29 cellular contexts compared by ENCODE assay signal in genomic region chr3:24689353-24689752, GRCh38.
"Had no signal": no experiment of that assay in that cellular context is flagged by ENCODE, and none has a peak within 500 bp of the region (broad histone marks: within the 10 kb centered on the region; RNA-seq: fewer than 3 reads in every experiment).

No MANE protein-coding gene starts in this region.

- H3K27me3 ChIP-seq: gastroesophageal sphincter, heart left ventricle, left lung, ovary, upper lobe of right lung had no signal

- H3K27ac ChIP-seq: heart left ventricle, left lung, ovary, upper lobe of right lung had no signal

- H3K36me3 ChIP-seq: gastroesophageal sphincter, heart left ventricle, left lung, ovary, upper lobe of right lung had no signal

- H3K4me1 ChIP-seq: heart left ventricle, left lung, upper lobe of right lung had no signal

- DNase-seq: activated B cell treated with CpG ODN at 0.5 μM for 24 hours; activated CD4-positive, alpha-beta T cell treated with anti-CD3 and anti-CD28 coated beads, Interleukin-2, amount 50 U/mL, for 1 hour; activated CD8-positive, alpha-beta T cell treated with anti-CD3 and anti-CD28 coated beads for 36 hours; activated gamma-delta T cell treated with Interleukin-2 at 50 U/mL for 16 hours; activated naive CD4-positive, alpha-beta T cell treated with anti-CD3 and anti-CD28 coated beads, Interleukin-2, amount 50 U/mL, for 16 hours; activated T-cell treated with anti-CD3 and anti-CD28 coated beads, Interleukin-2, amount 50 U/mL, for 4 hours; amniotic stem cell; caudate nucleus; heart left ventricle; left lung; midbrain; naive thymus-derived CD4-positive, alpha-beta T cell; ovary; retina; small intestine; stimulated activated CD4-positive, alpha-beta T cell treated with anti-CD3 and anti-CD28 coated beads, Interleukin-1b, Interleukin-23, amount 100 ng/mL, for 48 hours; stimulated activated CD4-positive, alpha-beta T cell treated with anti-CD3 and anti-CD28 coated beads, Interleukin-4, amount 100 ng/mL, for 4 hours; stimulated activated CD8-positive, alpha-beta memory T cell treated with anti-CD3 and anti-CD28 coated beads, Interleukin-4, amount 100 ng/mL, for 48 hours; stimulated activated naive CD8-positive, alpha-beta T cell treated with anti-CD3 and anti-CD28 coated beads, Interleukin-15, amount 100 ng/mL, for 72 hours; substantia nigra; T-helper 2 cell; upper lobe of right lung had no signal

- H3K9me3 ChIP-seq: gastroesophageal sphincter, heart left ventricle, left lung, ovary, upper lobe of right lung had no signal

- ATAC-seq: activated CD8-positive, alpha-beta T cell treated with anti-CD3 and anti-CD28 coated beads for 36 hours; activated T-cell treated with anti-CD3 and anti-CD28 coated beads, Interleukin-2, amount 50 U/mL, for 4 hours; activated T-helper 17 cell treated with anti-CD3 and anti-CD28 coated beads, Interleukin-2, amount 50 U/mL, for 72 hours; gastroesophageal sphincter; heart left ventricle; left lung; naive thymus-derived CD4-positive, alpha-beta T cell; sciatic nerve; stimulated activated memory B cell treated with anti-CD40 and anti-IgM and Interleukin-4, amounts not matched to agents 10 μg/mL and 1 μg/mL and 100 μg/mL, for 72 hours; stimulated activated naive CD8-positive, alpha-beta T cell treated with anti-CD3 and anti-CD28 coated beads, Interleukin-15, amount 100 ng/mL, for 72 hours; upper lobe of right lung had no signal

- FAIRE-seq: endothelial cell of umbilical vein, islet of Langerhans, small intestine had no signal

- H3K4me3 ChIP-seq: gastroesophageal sphincter, heart left ventricle, left lung, lung, ovary, upper lobe of right lung had no signal
